Comparison of ENCODE assay signal across 21 cellular contexts in genomic region chr2:138272524-138273210, GRCh38.
"Had no signal": no experiment of that assay in that cellular context is flagged by ENCODE, and none has a peak within 500 bp of the region (broad histone marks: within the 10 kb centered on the region; RNA-seq: fewer than 3 reads in every experiment).

No MANE protein-coding gene starts in this region.

- H3K27ac Mint-ChIP-seq: activated T-cell treated with anti-CD3 and anti-CD28 coated beads, Interleukin-2, amount 50 U/mL, for 72 hours; stimulated activated effector memory CD8-positive, alpha-beta T cell treated with anti-CD3 and anti-CD28 coated beads, Interleukin-12 subunit alpha, Interleukin-12 subunit beta, amount 100 ng/mL, for 72 hours; T-cell had no signal

- H3K9me3 Mint-ChIP-seq: nephron progenitor cell had no signal

- H3K4me1 Mint-ChIP-seq: stimulated activated effector memory CD8-positive, alpha-beta T cell treated with anti-CD3 and anti-CD28 coated beads, Interleukin-12 subunit alpha, Interleukin-12 subunit beta, amount 100 ng/mL, for 72 hours; T-cell had no signal

- DNase-seq: activated CD4-positive, alpha-beta T cell treated with anti-CD3 and anti-CD28 coated beads, Interleukin-2, amount 50 U/mL, for 1 hour; activated CD4-positive, CD25-positive, alpha-beta regulatory T cell; activated effector memory CD4-positive, alpha-beta T cell treated with anti-CD3 and anti-CD28 coated beads, Interleukin-2, amount 50 U/mL, for 16 hours; activated naive CD4-positive, alpha-beta T cell treated with anti-CD3 and anti-CD28 coated beads, Interleukin-2, amount 50 U/mL, for 16 hours; activated T-cell treated with anti-CD3 and anti-CD28 coated beads, Interleukin-2, amount 50 U/mL, for 72 hours; adrenal gland; cerebellar nuclear complex; effector CD8-positive, alpha-beta T cell; heart right ventricle; midbrain; nephron progenitor cell; right cardiac atrium; stimulated activated CD4-positive, alpha-beta T cell treated with anti-CD3 and anti-CD28 coated beads, Interleukin-4, amount 100 ng/mL, for 1 hour; T-cell; upper lobe of right lung had no signal

- H3K27me3 Mint-ChIP-seq: T-cell had no signal

- H3K4me3 Mint-ChIP-seq: activated T-cell treated with anti-CD3 and anti-CD28 coated beads, Interleukin-2, amount 50 U/mL, for 72 hours; nephron progenitor cell; stimulated activated effector memory CD8-positive, alpha-beta T cell treated with anti-CD3 and anti-CD28 coated beads, Interleukin-12 subunit alpha, Interleukin-12 subunit beta, amount 100 ng/mL, for 72 hours; T-cell had no signal

- H3K27me3 ChIP-seq: adrenal gland, breast epithelium, esophagus muscularis mucosa, heart right ventricle, upper lobe of right lung had no signal

- H3K36me3 Mint-ChIP-seq: stimulated activated effector memory CD8-positive, alpha-beta T cell treated with anti-CD3 and anti-CD28 coated beads, Interleukin-12 subunit alpha, Interleukin-12 subunit beta, amount 100 ng/mL, for 72 hours; T-cell had no signal

- H3K4me3 ChIP-seq: adrenal gland, breast epithelium, esophagus muscularis mucosa, heart right ventricle, prostate gland, smooth muscle cell, thoracic aorta, upper lobe of right lung had no signal

- H3K9me3 ChIP-seq: adrenal gland, breast epithelium, esophagus muscularis mucosa, heart right ventricle, prostate gland, thoracic aorta, upper lobe of right lung had no signal

- H3K4me2 ChIP-seq: smooth muscle cell had no signal

- H3K36me3 ChIP-seq: adrenal gland, breast epithelium, esophagus muscularis mucosa, heart right ventricle, prostate gland, thoracic aorta, upper lobe of right lung had no signal

- ATAC-seq: activated T-cell treated with anti-CD3 and anti-CD28 coated beads, Interleukin-2, amount 50 U/mL, for 72 hours; heart right ventricle; right cardiac atrium; stimulated activated effector memory CD8-positive, alpha-beta T cell treated with anti-CD3 and anti-CD28 coated beads, Interleukin-12 subunit alpha, Interleukin-12 subunit beta, amount 100 ng/mL, for 72 hours; T-cell; upper lobe of right lung had no signal

- H3K4me1 ChIP-seq: breast epithelium, heart right ventricle, prostate gland had no signal

- H3K27ac ChIP-seq: adrenal gland, breast epithelium, esophagus muscularis mucosa, heart right ventricle, prostate gland, thoracic aorta, upper lobe of right lung had no signal
